In the genomic region with DNA sequence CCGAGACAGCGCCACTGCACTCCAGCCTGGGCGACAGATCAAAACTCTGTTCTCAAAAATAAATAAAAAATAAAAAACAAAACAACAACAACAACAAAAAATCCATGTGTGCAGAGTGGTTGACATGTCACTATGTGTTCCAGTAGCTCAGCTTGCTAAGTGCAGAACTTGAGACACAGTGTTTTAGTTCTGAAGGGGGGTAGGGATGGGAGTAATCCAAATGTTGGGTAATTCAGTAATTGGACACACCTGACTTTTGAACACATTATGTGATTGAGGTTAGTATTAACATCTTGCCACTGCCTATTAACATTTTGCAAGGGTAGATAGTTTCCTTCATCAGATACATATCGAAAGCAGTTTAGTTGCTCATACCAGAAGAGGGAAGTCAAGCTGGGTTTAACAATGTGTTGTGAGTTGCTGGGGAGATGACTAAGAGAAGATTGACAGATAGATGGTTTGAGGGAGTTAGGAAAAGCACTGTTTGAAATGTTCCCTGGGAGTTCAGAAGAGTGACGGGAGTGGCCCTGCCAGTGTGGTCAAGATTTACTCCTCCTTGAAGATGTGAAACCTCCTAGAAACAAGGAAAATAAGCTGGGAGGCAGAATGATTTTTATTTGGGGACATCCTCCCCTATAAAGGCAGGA, we compare ENCODE assay signal across 8 cellular contexts. TPM values are rescaled to one million over a fixed set of nuclear protein-coding genes. Genes with fewer than 3 reads are reported as not detected.
DNase-seq lines count a peak whose midpoint lies in the region; ATAC-seq and TF ChIP-seq lines count a peak whose summit lies in the region.

No MANE protein-coding gene starts in this region.

- TF ChIP-seq EP300 in sigmoid colon (IDR thresholded peaks at IDR 0.05) = no peak

- peaks cover 12 to 29% (median 17%) of the 10 kb centered on the region in 3 donors for H3K36me3 Mint-ChIP-seq in CD8-positive, alpha-beta memory T cell
- H3K36me3 Mint-ChIP-seq in WTC11 = no peaks in the 10 kb centered on the region

- no peak for TF ChIP-seq POLR2A in sigmoid colon (IDR thresholded peaks at IDR 0.05)

- TF ChIP-seq CTCF in WTC11 (IDR thresholded peaks at IDR 0.05) (no peak), foreskin keratinocyte (conservative IDR thresholded peaks at IDR 0.05) (peak; percentile 22), sigmoid colon (IDR thresholded peaks at IDR 0.05) (no peak)

- intact Hi-C loops in sigmoid colon (cut with DNase I) = no loop called here

- peak; percentile 85 for ATAC-seq in HG03159 (IDR thresholded peaks at IDR 0.05; ENCODE audit: unreplicated experiment)
- peak; percentile 5 for ATAC-seq in WTC11
- peak; percentile 79 for ATAC-seq in foreskin keratinocyte

- CTCF ChIA-PET in CD8-positive, alpha-beta memory T cell (lab: Charles Lee) = interaction anchor here (0.7 to 2.1 kb wide), 8 partner anchors 10 to 678 kb away, joined by 3 to 6 read pairs (median 4); no protein-coding TSS in a partner anchor
- CTCF ChIA-PET in WTC11 (lab: Charles Lee) = interaction anchor here (0.6 to 1.4 kb wide), 4 partner anchors 48 to 605 kb away, joined by 4 to 6 read pairs (median 5); no protein-coding TSS in a partner anchor

- no peaks in the 10 kb centered on the region for H3K9me3 Mint-ChIP-seq in CD8-positive, alpha-beta memory T cell
- no peaks in the 10 kb centered on the region for H3K9me3 Mint-ChIP-seq in WTC11

- no peaks in the 10 kb centered on the region for H3K27me3 Mint-ChIP-seq in CD8-positive, alpha-beta memory T cell
- H3K27me3 Mint-ChIP-seq in WTC11 (ENCODE audit: low read depth) = peaks cover 16% of the 10 kb centered on the region

- peak in 2 of 5 donors; percentile 24 to 26 for DNase-seq in CD8-positive, alpha-beta memory T cell
- DNase-seq in GM19238 (ENCODE audit: insufficient read length, low spot score) (peak; percentile 36), WTC11 (ENCODE audit: low spot score) (no peak), foreskin keratinocyte (peak; percentile 61 to 76), sigmoid colon (no peak), cortex of kidney (lab: John Stamatoyannopoulos, UW) (no peak), ACHN (no peak)

- peaks cover 37 to 41% (median 39%) of the 10 kb centered on the region in 3 donors for H3K4me1 Mint-ChIP-seq in CD8-positive, alpha-beta memory T cell
- no peaks in the 10 kb centered on the region for H3K4me1 Mint-ChIP-seq in WTC11

- no peak overlapping the region for H3K4me3 Mint-ChIP-seq in CD8-positive, alpha-beta memory T cell
- H3K4me3 Mint-ChIP-seq in WTC11 = no peak overlapping the region

- in situ Hi-C loops in ACHN (cut with HindIII; ENCODE audit: low pct_ligation_motif_present, low pct_unique_long_range_greater_than_20kb, low sequenced_read_pairs) = no loop called here

- POLR2A ChIA-PET in CD8-positive, alpha-beta memory T cell (lab: Charles Lee) = interaction anchor here (0.6 to 1.2 kb wide), 4 partner anchors 12 to 66 kb away, joined by 3 to 8 read pairs (median 4); no protein-coding TSS in a partner anchor
- POLR2A ChIA-PET in WTC11 (lab: Charles Lee) = no interaction called here

- no peaks in the 10 kb centered on the region for H3K36me3 ChIP-seq in CD8-positive, alpha-beta memory T cell (ENCODE audit: insufficient read depth, low read length)
- no peaks in the 10 kb centered on the region for H3K36me3 ChIP-seq in sigmoid colon

- peak overlapping the region; percentile 78 for H3K4me3 ChIP-seq in CD8-positive, alpha-beta memory T cell (ENCODE audit: low read length)
- H3K4me3 ChIP-seq in sigmoid colon = peak overlapping the region; percentile 46 to 66 (median 61)

- peak overlapping the region; percentile 68 for H3K27ac ChIP-seq in CD8-positive, alpha-beta memory T cell (ENCODE audit: low read depth, low read length)
- H3K27ac ChIP-seq in foreskin keratinocyte (peak overlapping the region; percentile 60), sigmoid colon (peak overlapping the region; percentile 85 to 93 (median 91))

- WGBS in sigmoid colon, 2 donors = 72 to 83% methylated on average over 5 of the region's 5 CpGs

- H3K27me3 ChIP-seq in CD8-positive, alpha-beta memory T cell (ENCODE audit: insufficient read depth, low read length, poor library complexity, severe bottlenecking) = no peaks in the 10 kb centered on the region
- no peaks in the 10 kb centered on the region for H3K27me3 ChIP-seq in foreskin keratinocyte
- H3K27me3 ChIP-seq in sigmoid colon = no peaks in the 10 kb centered on the region

- no peaks in the 10 kb centered on the region for H3K9me3 ChIP-seq in CD8-positive, alpha-beta memory T cell (ENCODE audit: low read length)
- H3K9me3 ChIP-seq in sigmoid colon = no peaks in the 10 kb centered on the region

- no peak overlapping the region for H3K27ac Mint-ChIP-seq in CD8-positive, alpha-beta memory T cell
- H3K27ac Mint-ChIP-seq in WTC11 = no peak overlapping the region

- peaks cover 39% of the 10 kb centered on the region for H3K4me1 ChIP-seq in CD8-positive, alpha-beta memory T cell (ENCODE audit: insufficient read depth, low read length)
- no peaks in the 10 kb centered on the region for H3K4me1 ChIP-seq in foreskin keratinocyte
- H3K4me1 ChIP-seq in sigmoid colon = peaks cover 0 to 36% (median 25%) of the 10 kb centered on the region in 4 donors

TF ChIP-seq in WTC11, 78 proteins besides CTCF, POLR2A, EP300 and RAD21:
- TF ChIP-seq ZNF263 (CRISPR knock-in tag; IDR thresholded peaks at IDR 0.05; ENCODE audit: low read depth) (no peak), ZNF671 (CRISPR knock-in tag; IDR thresholded peaks at IDR 0.05) (no peak), GRHL2 (CRISPR knock-in tag; IDR thresholded peaks at IDR 0.05; ENCODE audit: insufficient replicate concordance, severe bottlenecking) (no peak), NR3C1 (CRISPR knock-in tag; conservative IDR thresholded peaks at IDR 0.05; ENCODE audit: low read depth) (no peak)
- TF ChIP-seq, protein P1, sequence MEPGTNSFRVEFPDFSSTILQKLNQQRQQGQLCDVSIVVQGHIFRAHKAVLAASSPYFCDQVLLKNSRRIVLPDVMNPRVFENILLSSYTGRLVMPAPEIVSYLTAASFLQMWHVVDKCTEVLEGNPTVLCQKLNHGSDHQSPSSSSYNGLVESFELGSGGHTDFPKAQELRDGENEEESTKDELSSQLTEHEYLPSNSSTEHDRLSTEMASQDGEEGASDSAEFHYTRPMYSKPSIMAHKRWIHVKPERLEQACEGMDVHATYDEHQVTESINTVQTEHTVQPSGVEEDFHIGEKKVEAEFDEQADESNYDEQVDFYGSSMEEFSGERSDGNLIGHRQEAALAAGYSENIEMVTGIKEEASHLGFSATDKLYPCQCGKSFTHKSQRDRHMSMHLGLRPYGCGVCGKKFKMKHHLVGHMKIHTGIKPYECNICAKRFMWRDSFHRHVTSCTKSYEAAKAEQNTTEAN (CRISPR knock-in tag; IDR thresholded peaks at IDR 0.05) = no peak
- TF ChIP-seq, protein P2, sequence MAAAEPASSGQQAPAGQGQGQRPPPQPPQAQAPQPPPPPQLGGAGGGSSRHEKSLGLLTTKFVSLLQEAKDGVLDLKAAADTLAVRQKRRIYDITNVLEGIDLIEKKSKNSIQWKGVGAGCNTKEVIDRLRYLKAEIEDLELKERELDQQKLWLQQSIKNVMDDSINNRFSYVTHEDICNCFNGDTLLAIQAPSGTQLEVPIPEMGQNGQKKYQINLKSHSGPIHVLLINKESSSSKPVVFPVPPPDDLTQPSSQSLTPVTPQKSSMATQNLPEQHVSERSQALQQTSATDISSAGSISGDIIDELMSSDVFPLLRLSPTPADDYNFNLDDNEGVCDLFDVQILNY (CRISPR knock-in tag; IDR thresholded peaks at IDR 0.05) = no peak

RNA-seq across cellular contexts. Expression of gene HACD4, which starts 0.9 kb away (rescaled TPM):
- total RNA-seq in CD8-positive, alpha-beta memory T cell = 1 to 10 TPM; 4.4 TPM
- 8.3 TPM for polyA plus RNA-seq in CD8-positive, alpha-beta memory T cell
- total RNA-seq in WTC11 (2021) = 0.94 to 1.2 TPM (median 1.1 TPM) in 3 replicates
- total RNA-seq in foreskin keratinocyte = 5.4 and 7.9 TPM in 2 replicates
- 2.7 and 3.6 TPM in 2 replicates for polyA plus RNA-seq in foreskin keratinocyte
- 10 to 100 TPM in 3 of 4 donors, 1 to 10 TPM in 1; 8.8 to 14.7 (median 12.2) TPM for total RNA-seq in sigmoid colon
- 1 to 10 TPM; 1.4 to 2.4 (median 2.3) TPM for polyA plus RNA-seq in sigmoid colon

RNA-seq across cellular contexts. Expression of gene IFNB1, which starts 47.2 kb away (rescaled TPM):
- not detected for total RNA-seq in CD8-positive, alpha-beta memory T cell
- polyA plus RNA-seq in CD8-positive, alpha-beta memory T cell = not detected
- total RNA-seq in WTC11 (2021) (not detected in 3 replicates), foreskin keratinocyte (not detected in 2 replicates), sigmoid colon (not detected)
- polyA plus RNA-seq in foreskin keratinocyte (not detected in 2 replicates), sigmoid colon (under 1 TPM in 1 of 3 donors, not detected in 2; 0.20 TPM)

Comparison
In these comparisons a context has a peak if more than half of its experiments do, and no peak if none do; other contexts are left out.
1. DNase-seq: peak in GM19238 (single experiment) and foreskin keratinocyte (2 of 2); none in WTC11 (single experiment), sigmoid colon (single experiment), cortex of kidney (single experiment) and ACHN (single experiment).
2. ATAC-seq: peak in every context shown above with its lines; median percentile 85 in HG03159; 79 in foreskin keratinocyte; 5 in WTC11.
3. Peak in every context shown above with its lines, with median percentiles within 50 percentile points of each other: H3K27ac ChIP-seq.